ENCODE assay signal across 24 cellular contexts in the genomic region with DNA sequence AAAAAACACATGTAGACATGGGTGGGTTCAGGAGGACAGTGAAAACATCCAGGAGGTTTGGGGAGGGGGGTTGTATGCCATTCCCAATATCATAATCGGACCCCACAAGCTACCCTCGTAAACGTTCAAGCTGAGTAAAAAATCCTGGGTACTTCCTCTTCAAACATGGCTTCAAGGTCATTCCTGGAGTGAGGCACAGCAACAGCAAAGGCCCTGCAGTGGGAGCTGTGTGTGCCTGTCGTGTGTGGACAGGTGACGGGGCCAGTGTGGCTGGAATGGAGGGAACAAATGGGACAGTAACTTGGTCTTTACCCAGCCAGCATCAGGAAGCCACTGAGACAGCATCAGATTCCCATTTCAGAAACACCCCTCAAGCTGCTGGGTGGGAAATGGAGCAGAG.
"Had no signal": no experiment of that assay in that cellular context is flagged by ENCODE, and none has a peak within 500 bp of the region (broad histone marks: within the 10 kb centered on the region; RNA-seq: fewer than 3 reads in every experiment).

No MANE protein-coding gene starts in this region.

- H3K9me3 ChIP-seq: adrenal gland had no signal

- H3K36me3 ChIP-seq: adrenal gland had no signal

- H3K27me3 ChIP-seq: adrenal gland had no signal

- FAIRE-seq: astrocyte, colon, frontal cortex had no signal

- H3K27ac ChIP-seq: adrenal gland had no signal

- H3K4me1 ChIP-seq: adrenal gland had no signal

- ATAC-seq: activated CD4-positive, alpha-beta T cell treated with anti-CD3 and anti-CD28 coated beads for 36 hours; activated CD8-positive, alpha-beta memory T cell treated with anti-CD3 and anti-CD28 coated beads, Interleukin-2, amount 10 ng/mL, durations not matched to agents 7 days and 5 days; activated CD8-positive, alpha-beta T cell treated with anti-CD3 and anti-CD28 coated beads, Interleukin-2, amount 10 ng/mL, durations not matched to agents 7 days and 5 days; activated naive CD8-positive, alpha-beta T cell treated with anti-CD3 and anti-CD28 coated beads, Interleukin-2, amount 50 U/mL, for 24 hours; esophagus mucosa had no signal

- H3K4me3 ChIP-seq: adrenal gland had no signal

- DNase-seq: activated CD4-positive, alpha-beta memory T cell treated with anti-CD3 and anti-CD28 coated beads for 36 hours; activated CD4-positive, alpha-beta T cell treated with anti-CD3 and anti-CD28 coated beads for 36 hours; activated CD4-positive, alpha-beta T cell treated with anti-CD3 and anti-CD28 coated beads, Interleukin-2, amount 10 ng/mL, durations not matched to agents 24 days and 14 days; activated CD4-positive, CD25-positive, alpha-beta regulatory T cell; activated CD4-positive, CD25-positive, alpha-beta regulatory T cell treated with anti-CD3 and anti-CD28 coated beads, Interleukin-2, amount 50 U/mL, for 72 hours; activated CD8-positive, alpha-beta memory T cell treated with anti-CD3 and anti-CD28 coated beads, Interleukin-2, amount 10 ng/mL, durations not matched to agents 7 days and 5 days; activated CD8-positive, alpha-beta memory T cell treated with anti-CD3 and anti-CD28 coated beads, Interleukin-2, amount 50 U/mL, for 4 hours; activated CD8-positive, alpha-beta T cell treated with anti-CD3 and anti-CD28 coated beads, Interleukin-2, amount 10 ng/mL, durations not matched to agents 7 days and 5 days; activated effector memory CD4-positive, alpha-beta T cell treated with anti-CD3 and anti-CD28 coated beads, Interleukin-2, amount 50 U/mL, for 16 hours; activated naive CD4-positive, alpha-beta T cell treated with anti-CD3 and anti-CD28 coated beads for 36 hours; activated naive CD8-positive, alpha-beta T cell treated with anti-CD3 and anti-CD28 coated beads for 36 hours; activated naive CD8-positive, alpha-beta T cell treated with anti-CD3 and anti-CD28 coated beads, Interleukin-2, amount 50 U/mL, for 24 hours; activated T-cell treated with anti-CD3 and anti-CD28 coated beads, Interleukin-2, amount 50 U/mL, for 1 hour; activated T-cell treated with anti-CD3 and anti-CD28 coated beads, Interleukin-2, amount 50 U/mL, for 48 hours; adrenal gland; cortex of kidney; dermis blood vessel endothelial cell; effector CD8-positive, alpha-beta T cell; foreskin fibroblast; T-helper 2 cell had no signal
